ENCODE assay signal across 8 cellular contexts in the genomic region with DNA sequence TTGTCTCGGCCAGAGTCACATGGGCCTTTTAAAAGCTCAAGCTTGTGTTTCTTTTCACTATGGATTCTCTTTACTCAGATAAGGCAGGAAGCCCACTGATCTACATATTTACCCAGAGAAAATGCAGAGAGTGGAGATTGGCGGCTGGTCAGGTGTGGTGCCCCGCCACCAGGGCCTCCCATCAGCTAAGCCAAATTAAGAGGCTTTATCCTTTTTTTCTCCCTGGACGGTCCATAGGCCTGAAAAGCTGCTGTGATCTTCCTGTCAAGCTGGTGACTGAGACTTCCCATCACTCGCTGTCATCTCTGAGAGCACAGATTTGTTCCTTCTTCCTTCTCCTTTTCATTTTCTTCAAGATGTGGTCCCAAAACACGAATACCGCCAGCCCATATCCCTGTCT. TPM values are rescaled to one million over a fixed set of nuclear protein-coding genes. Genes with fewer than 3 reads are reported as not detected.
DNase-seq lines count a peak whose midpoint lies in the region; ATAC-seq, FAIRE-seq and TF ChIP-seq lines count a peak whose summit lies in the region.
"Had no signal": no experiment of that assay in that cellular context is flagged by ENCODE, and none has a peak within 500 bp of the region (broad histone marks: within the 10 kb centered on the region; RNA-seq: fewer than 3 reads in every experiment).

No MANE protein-coding gene starts in this region.

- no peak overlapping the region for H4K91ac ChIP-seq in H9 (ENCODE audit: insufficient read length, low read depth, low read length)

- H3K4ac ChIP-seq in H9 (ENCODE audit: low read depth, low read length), result no peak overlapping the region

- no peak overlapping the region for H2BK5ac ChIP-seq in H9 (ENCODE audit: insufficient read length, low read length)

- no peaks in the 10 kb centered on the region for H3K9me2 ChIP-seq in SU-DHL-6 (replicated peaks; ENCODE audit: insufficient read depth, low read length)

- H3K27me3 ChIP-seq in H9 (ENCODE audit: insufficient read depth, low read length), result no peaks in the 10 kb centered on the region
- H3K27me3 ChIP-seq in SU-DHL-6 (ENCODE audit: low read length), result no peaks in the 10 kb centered on the region
- no peaks in the 10 kb centered on the region for H3K27me3 ChIP-seq in small intestine (ENCODE audit: control insufficient read depth in 2 of 2, insufficient read depth in 2 of 2, low read length in 2 of 2)

- H2BK120ac ChIP-seq in H9 (ENCODE audit: low read depth, low read length, poor library complexity, severe bottlenecking), result no peak overlapping the region

- no peak overlapping the region for H3K23ac ChIP-seq in H9 (ENCODE audit: insufficient read length, low read depth, low read length)

- no peak overlapping the region for H3K14ac ChIP-seq in H9 (ENCODE audit: insufficient read depth, low read length)

- peaks cover 4% of the 10 kb centered on the region; the same call in 1 of the 2 replicates for H3K27me3 Mint-ChIP-seq in H9 (ENCODE audit: low read depth)

- DNase-seq in H9, result no peak
- DNase-seq in foreskin fibroblast, result peak in 1 of 2 donors; percentile 14
- DNase-seq in small intestine, result no peak
- no peak for DNase-seq in H4 (ENCODE audit: low spot score)
- DNase-seq: effector CD8-positive, alpha-beta T cell had no signal

- H3K36me3 ChIP-seq in SU-DHL-6 (ENCODE audit: low read length) (peaks cover 35% of the 10 kb centered on the region), small intestine (ENCODE audit: control insufficient read depth in 2 of 2, insufficient read depth in 2 of 2, low read length in 2 of 2) (peaks cover 12% of the 10 kb centered on the region in 2 donors)

- peaks cover 14% of the 10 kb centered on the region for H3K23me2 ChIP-seq in H9 (ENCODE audit: insufficient read length, low read depth, low read length, poor library complexity, severe bottlenecking)

- H2AFZ ChIP-seq in H9 (ENCODE audit: low read length), result no peak overlapping the region
- no peak overlapping the region for H2AFZ ChIP-seq in SU-DHL-6 (ENCODE audit: low read depth, low read length, severe bottlenecking)

- ATAC-seq in HG03095 (IDR thresholded peaks at IDR 0.05; ENCODE audit: unreplicated experiment), result no peak
- no peak for ATAC-seq in HG02798 (IDR thresholded peaks at IDR 0.05; ENCODE audit: poor library complexity, unreplicated experiment)

- H2BK12ac ChIP-seq in H9 (ENCODE audit: insufficient read length, low read depth, low read length), result no peak overlapping the region

- H3F3A ChIP-seq in SU-DHL-6 (ENCODE audit: insufficient read depth), result 0 out of 2 replicates have a peak, but pooled peaks cover 8% of the 10 kb centered on the region

- H2BK20ac ChIP-seq in H9 (ENCODE audit: low read depth, low read length, poor library complexity, severe bottlenecking), result no peak overlapping the region

- no peaks in the 10 kb centered on the region; the same call in 1 of the 2 replicates for H3K4me1 ChIP-seq in H9 (ENCODE audit: insufficient read depth, low read length)
- H3K4me1 ChIP-seq in small intestine (ENCODE audit: control insufficient read depth in 2 of 2, insufficient read depth in 1 of 2, low read depth in 1 of 2, low read length in 1 of 2), result peaks cover 5 to 13% of the 10 kb centered on the region in 2 donors

- H3K4me2 ChIP-seq in H9 (ENCODE audit: insufficient read depth, insufficient read length, low read length) (peak overlapping the region; percentile 76), SU-DHL-6 (ENCODE audit: low read depth, low read length, poor library complexity, severe bottlenecking) (peak overlapping the region; percentile 82)

- H3K4me3 ChIP-seq in SU-DHL-6 (ENCODE audit: insufficient read depth, low read length, poor library complexity, severe bottlenecking), result peak overlapping the region; percentile 94
- peak overlapping the region; percentile 91 to 99 for H3K4me3 ChIP-seq in foreskin fibroblast (ENCODE audit: low read depth in 1 of 2, low read length in 2 of 2)
- peak overlapping the region; percentile 90 to 94 for H3K4me3 ChIP-seq in small intestine (ENCODE audit: low read depth in 1 of 2, low read length in 2 of 2)

- WGBS in H9 (ENCODE audit: extremely low coverage, insufficient read length, low lambda C conversion rate), result no CpG with 5 or more reads among the region's 7 CpGs
- WGBS in small intestine, 3 donors, result 15 to 25% (median 21%) methylated on average over 7 of the region's 7 CpGs

- no peak overlapping the region for H4K8ac ChIP-seq in H9 (replicated peaks; ENCODE audit: insufficient read length, low read depth, low read length)

- no peak overlapping the region for H2BK15ac ChIP-seq in H9 (ENCODE audit: low read depth, low read length)

- peaks cover 0 to 3% of the 10 kb centered on the region in 2 experiments; a peak in 3 of 5 replicates for H3K9me3 Mint-ChIP-seq in H9

- no peaks in the 10 kb centered on the region for H3K9me3 ChIP-seq in H9 (ENCODE audit: control insufficient read depth, low read depth, low read length)
- no peaks in the 10 kb centered on the region for H3K9me3 ChIP-seq in SU-DHL-6 (ENCODE audit: insufficient read depth, low read length)
- H3K9me3 ChIP-seq in small intestine (ENCODE audit: control insufficient read depth, low read depth), result no peaks in the 10 kb centered on the region

- TF ChIP-seq CTCF in H9 (conservative IDR thresholded peaks at IDR 0.05) (no peak), SU-DHL-6 (IDR thresholded peaks at IDR 0.05; ENCODE audit: insufficient read depth, low read length, poor library complexity, severe bottlenecking) (no peak), foreskin fibroblast (IDR thresholded peaks at IDR 0.05; ENCODE audit: low read depth, low read length) (no peak)

- no peak overlapping the region for H4K5ac ChIP-seq in H9 (ENCODE audit: insufficient read length, low read depth, low read length)

- H3K27ac ChIP-seq in H9 (ENCODE audit: insufficient read length, low read depth, low read length) (no peak overlapping the region), SU-DHL-6 (ENCODE audit: low read depth, low read length) (no peak overlapping the region), small intestine (ENCODE audit: low read depth in 1 of 2, low read length in 1 of 2) (no peak overlapping the region)

- H3K9ac ChIP-seq in H9 (ENCODE audit: extremely low read depth, insufficient read length, low read length), result no peak overlapping the region
- H3K9ac ChIP-seq in SU-DHL-6 (ENCODE audit: low read length), result peak overlapping the region; percentile 95

- no peak overlapping the region for H3K56ac ChIP-seq in H9 (ENCODE audit: insufficient read length, low read depth, low read length)

- no peak overlapping the region for H2AK5ac ChIP-seq in H9 (ENCODE audit: insufficient read length, low read length)

- H3T11ph ChIP-seq in H9 (ENCODE audit: low read length), result no peak overlapping the region

- H3K79me2 ChIP-seq in H9 (ENCODE audit: insufficient read depth, low read length), result peaks cover 67% of the 10 kb centered on the region
- H3K79me2 ChIP-seq in SU-DHL-6 (ENCODE audit: insufficient read depth, low read length), result peaks cover 97% of the 10 kb centered on the region

- peaks cover 45 to 80% (median 67%) of the 10 kb centered on the region in 3 experiments for H3K36me3 Mint-ChIP-seq in H9 (ENCODE audit: insufficient read depth in 1 of 3, low read depth in 3 of 3)

- peak overlapping the region; percentile 9 to 95 (median 93); a peak in 3 of 7 replicates for H3K27ac Mint-ChIP-seq in H9

- H4K20me1 ChIP-seq in H9 (ENCODE audit: control insufficient read depth, insufficient read depth, insufficient read length) (no peaks in the 10 kb centered on the region), SU-DHL-6 (ENCODE audit: low read depth, low read length) (peaks cover 34% of the 10 kb centered on the region)

- H3K79me1 ChIP-seq in H9 (ENCODE audit: insufficient read depth, low read depth, low read length, poor library complexity, severe bottlenecking), result peaks cover 15% of the 10 kb centered on the region

- no peak for FAIRE-seq in small intestine (lab: Jason Lieb, UNC)

- no peak overlapping the region for H3K18ac ChIP-seq in H9 (ENCODE audit: insufficient read length, low read depth, low read length)

- peaks cover 35 to 40% of the 10 kb centered on the region in 2 experiments for H3K4me1 Mint-ChIP-seq in H9

- H3K4me3 Mint-ChIP-seq in H9, result peak overlapping the region; percentile 100

RNA-seq across cellular contexts. Expression of gene SAFB, which starts 1.9 kb away (rescaled TPM):
- 107 and 110 TPM in 2 replicates for total RNA-seq in H9 (2021)
- polyA plus RNA-seq in small intestine, result 10 to 100 TPM; 44.0 to 63.5 (median 47.3) TPM
- total RNA-seq in H4 (2014; rRNA removed; shearing (Covaris generic)), result 18.4 and 19.5 TPM in 2 replicates

RNA-seq across cellular contexts. Expression of gene SAFB2, which starts 2.2 kb away (rescaled TPM):
- 70.3 and 76.1 TPM in 2 replicates for total RNA-seq in H9 (2021)
- polyA plus RNA-seq in small intestine, result 10 to 100 TPM; 38.8 to 83.2 (median 78.4) TPM
- total RNA-seq in H4 (2014; rRNA removed; shearing (Covaris generic)), result 10.8 and 19.1 TPM in 2 replicates

RNA-seq across cellular contexts. Expression of gene MICOS13, which starts 55.6 kb away (rescaled TPM):
- 23.4 and 23.8 TPM in 2 replicates for total RNA-seq in H9 (2021)
- polyA plus RNA-seq in small intestine, result 100 to 1,000 TPM in 2 of 3 donors, 10 to 100 TPM in 1; 99.5 to 134 (median 117) TPM
- 38.1 and 52.7 TPM in 2 replicates for total RNA-seq in H4 (2014; rRNA removed; shearing (Covaris generic))

RNA-seq across cellular contexts. Expression of gene HSD11B1L, which starts 56.1 kb away (rescaled TPM):
- total RNA-seq in H9 (2021), result 8.0 and 9.3 TPM in 2 replicates
- polyA plus RNA-seq in small intestine, result 1 to 10 TPM; 4.5 to 6.0 (median 4.6) TPM
- 2.4 and 4.9 TPM in 2 replicates for total RNA-seq in H4 (2014; rRNA removed; shearing (Covaris generic))

RNA-seq across cellular contexts. Expression of gene TINCR, which starts 57.0 kb away (rescaled TPM):
- total RNA-seq in H9 (2021), result 0.17 and 0.18 TPM in 2 replicates
- 1 to 10 TPM in 1 of 3 donors, under 1 TPM in 2; 0.69 to 1.3 (median 0.81) TPM for polyA plus RNA-seq in small intestine
- 2.3 and 4.3 TPM in 2 replicates for total RNA-seq in H4 (2014; rRNA removed; shearing (Covaris generic))
